ENCODE assay signal across 8 cellular contexts in genomic region chr9:68981825-68982224, GRCh38. TPM values are rescaled to one million over a fixed set of nuclear protein-coding genes. Genes with fewer than 3 reads are reported as not detected.
DNase-seq lines count a peak whose midpoint lies in the region; ATAC-seq and TF ChIP-seq lines count a peak whose summit lies in the region.

No MANE protein-coding gene starts in this region.

- TF ChIP-seq EP300 in stomach (IDR thresholded peaks at IDR 0.05), result no peak

- H3K36me3 ChIP-seq in stomach, result no peaks in the 10 kb centered on the region

- peaks cover 23% of the 10 kb centered on the region for H3K4me1 Mint-ChIP-seq in mesothelial cell of epicardium

- peaks cover 2% of the 10 kb centered on the region for H3K9me3 Mint-ChIP-seq in mesothelial cell of epicardium

- H3K27me3 Mint-ChIP-seq in mesothelial cell of epicardium (ENCODE audit: low read depth), result peaks cover 4% of the 10 kb centered on the region

- no peak overlapping the region for H3K27ac Mint-ChIP-seq in mesothelial cell of epicardium

- WGBS in right cardiac atrium, result 16% methylated on average over 6 of the region's 6 CpGs
- WGBS in stomach, 5 donors, result 44 to 57% (median 52%) methylated on average over 6 of the region's 6 CpGs

- ATAC-seq in GM18502 (IDR thresholded peaks at IDR 0.05; ENCODE audit: poor library complexity, unreplicated experiment) (peak; percentile 49), GM21737 (IDR thresholded peaks at IDR 0.05; ENCODE audit: unreplicated experiment) (peak; percentile 55), right cardiac atrium (no peak)
- ATAC-seq in activated CD4-positive, CD25-positive, alpha-beta regulatory T cell treated with anti-CD3 and anti-CD28 coated beads, Interleukin-2, amount 50 U/mL, for 24 hours, result no peak

- H3K27ac ChIP-seq in right cardiac atrium (ENCODE audit: low read length) (peak overlapping the region; percentile 43), stomach (no peak overlapping the region)

- TF ChIP-seq CTCF in NB4 (IDR thresholded peaks at IDR 0.05; ENCODE audit: low read depth, low read length), result no peak
- no peak for TF ChIP-seq CTCF in mesothelial cell of epicardium (IDR thresholded peaks at IDR 0.05; ENCODE audit: unreplicated experiment)
- TF ChIP-seq CTCF in stomach (IDR thresholded peaks at IDR 0.05), result no peak

- H3K4me3 Mint-ChIP-seq in mesothelial cell of epicardium, result no peak overlapping the region

- no peaks in the 10 kb centered on the region for H3K9me3 ChIP-seq in right cardiac atrium (ENCODE audit: control insufficient read depth, low read length)
- no peaks in the 10 kb centered on the region for H3K9me3 ChIP-seq in stomach

- TF ChIP-seq POLR2A in NB4 (IDR thresholded peaks at IDR 0.05; ENCODE audit: extremely low read depth, insufficient read length) (no peak), stomach (IDR thresholded peaks at IDR 0.05) (no peak)

- DNase-seq in NB4 (ENCODE audit: low read depth) (peak; percentile 19), right cardiac atrium (no peak), mesothelial cell of epicardium (ENCODE audit: low spot score in 2 of 2, unreplicated experiment in 2 of 2) (no peak), stomach (no peak), NCI-H128 (lab: John Stamatoyannopoulos, UW; ENCODE audit: unreplicated experiment) (no peak)

- H3K27me3 ChIP-seq in right cardiac atrium (ENCODE audit: control insufficient read depth, insufficient read depth), result no peaks in the 10 kb centered on the region
- no peaks in the 10 kb centered on the region for H3K27me3 ChIP-seq in stomach

- no peaks in the 10 kb centered on the region for H3K36me3 Mint-ChIP-seq in mesothelial cell of epicardium

- intact Hi-C loops in right cardiac atrium (cut with DNase I), result no loop called here
- intact Hi-C loops in stomach (cut with DNase I; ENCODE audit: low total_unique reads), result no loop called here

- H3K4me3 ChIP-seq in NB4 (ENCODE audit: low read depth, low read length), result no peak overlapping the region
- no peak overlapping the region for H3K4me3 ChIP-seq in right cardiac atrium (ENCODE audit: low read length)
- no peak overlapping the region for H3K4me3 ChIP-seq in stomach

- H3K4me1 ChIP-seq in right cardiac atrium (ENCODE audit: control insufficient read depth, insufficient read depth, low read length) (peaks cover 4% of the 10 kb centered on the region), stomach (peaks cover 0 to 12% (median 7%) of the 10 kb centered on the region in 4 donors)

RNA-seq across cellular contexts. Expression of gene PRKACG, which starts 32.1 kb away (rescaled TPM):
- not detected for total RNA-seq in right cardiac atrium
- not detected for polyA plus RNA-seq in right cardiac atrium
- not detected in 3 replicates for total RNA-seq in mesothelial cell of epicardium
- not detected for total RNA-seq in stomach
- not detected for polyA plus RNA-seq in stomach

RNA-seq across cellular contexts. Expression of gene FXN, which starts 53.7 kb away (rescaled TPM):
- total RNA-seq in right cardiac atrium, result 10 to 100 TPM; 24.6 to 28.9 (median 28.1) TPM
- 18.1 TPM for polyA plus RNA-seq in right cardiac atrium
- 20.7 to 22.4 TPM (median 20.8 TPM) in 3 replicates for total RNA-seq in mesothelial cell of epicardium
- 1 to 10 TPM in 4 of 5 donors, under 1 TPM in 1; 0.58 to 4.2 (median 3.2) TPM for total RNA-seq in stomach
- 10 to 100 TPM in 2 of 3 donors, 1 to 10 TPM in 1; 9.0 to 15.3 (median 14.7) TPM for polyA plus RNA-seq in stomach

Comparison
In these comparisons a context has a peak if more than half of its experiments do, and no peak if none do; other contexts are left out.
1. ATAC-seq: peak in GM18502 (single experiment) and GM21737 (single experiment); none in right cardiac atrium (0 of 2) and activated CD4-positive, CD25-positive, alpha-beta regulatory T cell treated with anti-CD3 and anti-CD28 coated beads, Interleukin-2, amount 50 U/mL, for 24 hours (0 of 2).